Comparison of ENCODE assay signal across 17 cellular contexts in genomic region chr6:32937230-32937633, GRCh38. TPM values are rescaled to one million over a fixed set of nuclear protein-coding genes. Genes with fewer than 3 reads are reported as not detected.
DNase-seq lines count a peak whose midpoint lies in the region; ATAC-seq and TF ChIP-seq lines count a peak whose summit lies in the region.
"Had no signal": no experiment of that assay in that cellular context is flagged by ENCODE, and none has a peak within 500 bp of the region (broad histone marks: within the 10 kb centered on the region; RNA-seq: fewer than 3 reads in every experiment).

No MANE protein-coding gene starts in this region.

- ATAC-seq in natural killer cell (no peak), memory B cell (ENCODE audit: low read depth) (no peak), upper lobe of right lung (peak; percentile 55), GM21381 (IDR thresholded peaks at IDR 0.05; ENCODE audit: unreplicated experiment) (no peak)
- no peak for ATAC-seq in natural killer cell treated with Interleukin-12 subunit alpha and Interleukin-12 subunit beta and Interleukin-15 and Interleukin-18, amount 100 ng/mL, for 72 hours
- no peak for ATAC-seq in stimulated activated naive CD8-positive, alpha-beta T cell treated with anti-CD3 and anti-CD28 coated beads, Interleukin-15, Interleukin-2, amounts not matched to agents 100 U/mL and 50 U/mL, for 24 hours
- ATAC-seq: A549; body of pancreas; CD8-positive, alpha-beta T cell had no signal

- DNase-seq in natural killer cell (no peak), colonic mucosa (no peak), memory B cell (ENCODE audit: low spot score in 2 of 2) (no peak), upper lobe of right lung (no peak), NCI-H1105 treated with DMSO at 0.1 percent for 48 hours (lab: John Stamatoyannopoulos, UW) (no peak)
- DNase-seq in natural killer cell treated with Interleukin-12 subunit alpha and Interleukin-12 subunit beta and Interleukin-15 and Interleukin-18, amount 100 ng/mL, for 72 hours (ENCODE audit: low spot score) = no peak
- DNase-seq in stimulated activated naive CD8-positive, alpha-beta T cell treated with anti-CD3 and anti-CD28 coated beads, Interleukin-15, Interleukin-2, amounts not matched to agents 100 U/mL and 50 U/mL, for 24 hours = no peak
- DNase-seq: CD8-positive, alpha-beta T cell; GM23248; islet precursor cell; NCI-H2227 treated with DMSO at 0.1 percent for 48 hours; SHP77 had no signal

- H3K27me3 ChIP-seq in colonic mucosa = no peaks in the 10 kb centered on the region
- H3K27me3 ChIP-seq in upper lobe of right lung = no peaks in the 10 kb centered on the region
- H3K27me3 ChIP-seq: body of pancreas, pancreas had no signal

- no peak overlapping the region for H3K9ac ChIP-seq in colonic mucosa (ENCODE audit: low read depth in 2 of 2, low read length in 2 of 2)
- H3K9ac ChIP-seq: GM23248 had no signal

- H3K27me3 Mint-ChIP-seq in natural killer cell (ENCODE audit: low read depth in 2 of 2) = no peaks in the 10 kb centered on the region
- H3K27me3 Mint-ChIP-seq in natural killer cell treated with Interleukin-12 subunit alpha and Interleukin-12 subunit beta and Interleukin-15 and Interleukin-18, amount 100 ng/mL, for 72 hours = no peaks in the 10 kb centered on the region
- H3K27me3 Mint-ChIP-seq in memory B cell = no peaks in the 10 kb centered on the region
- H3K27me3 Mint-ChIP-seq: activated naive CD4-positive, alpha-beta T cell treated with anti-CD3 and anti-CD28 coated beads, Interleukin-2, amount 50 U/mL, for 24 hours had no signal

- no peaks in the 10 kb centered on the region for H3K9me3 Mint-ChIP-seq in natural killer cell
- no peaks in the 10 kb centered on the region for H3K9me3 Mint-ChIP-seq in natural killer cell treated with Interleukin-12 subunit alpha and Interleukin-12 subunit beta and Interleukin-15 and Interleukin-18, amount 100 ng/mL, for 72 hours
- H3K9me3 Mint-ChIP-seq in memory B cell = no peaks in the 10 kb centered on the region
- H3K9me3 Mint-ChIP-seq: activated naive CD4-positive, alpha-beta T cell treated with anti-CD3 and anti-CD28 coated beads, Interleukin-2, amount 50 U/mL, for 24 hours; CD8-positive, alpha-beta T cell had no signal

- H3K4me3 Mint-ChIP-seq in natural killer cell (peak overlapping the region; percentile 0), memory B cell (peak overlapping the region; percentile 96)
- H3K4me3 Mint-ChIP-seq in natural killer cell treated with Interleukin-12 subunit alpha and Interleukin-12 subunit beta and Interleukin-15 and Interleukin-18, amount 100 ng/mL, for 72 hours = no peak overlapping the region
- H3K4me3 Mint-ChIP-seq: activated naive CD4-positive, alpha-beta T cell treated with anti-CD3 and anti-CD28 coated beads, Interleukin-2, amount 50 U/mL, for 24 hours; CD8-positive, alpha-beta T cell had no signal

- no peak overlapping the region for H3K4me3 ChIP-seq in colonic mucosa
- H3K4me3 ChIP-seq in upper lobe of right lung = no peak overlapping the region
- H3K4me3 ChIP-seq: A549, body of pancreas, GM23248, pancreas had no signal

- TF ChIP-seq CTCF in natural killer cell (IDR thresholded peaks at IDR 0.05) (no peak), colonic mucosa (IDR thresholded peaks at IDR 0.05) (no peak), upper lobe of right lung (IDR thresholded peaks at IDR 0.05) (no peak)

- H3K4me1 ChIP-seq in colonic mucosa (no peaks in the 10 kb centered on the region), upper lobe of right lung (peaks cover 19% of the 10 kb centered on the region)
- H3K4me1 ChIP-seq: A549 had no signal

- H3K9me3 ChIP-seq in colonic mucosa = no peaks in the 10 kb centered on the region
- no peaks in the 10 kb centered on the region for H3K9me3 ChIP-seq in upper lobe of right lung
- H3K9me3 ChIP-seq: A549, body of pancreas, pancreas had no signal

- H3K36me3 Mint-ChIP-seq in natural killer cell (no peaks in the 10 kb centered on the region), memory B cell (peaks cover 42% of the 10 kb centered on the region)
- no peaks in the 10 kb centered on the region for H3K36me3 Mint-ChIP-seq in natural killer cell treated with Interleukin-12 subunit alpha and Interleukin-12 subunit beta and Interleukin-15 and Interleukin-18, amount 100 ng/mL, for 72 hours

- intact Hi-C loops in natural killer cell (cut with micrococcal nuclease) (no loop called here), colonic mucosa (cut with DNase I) (no loop called here), upper lobe of right lung (cut with DNase I) (loop anchor here (5.0 kb wide), 1 partner anchor 40 kb away; no protein-coding TSS in a partner anchor)

- H3K36me3 ChIP-seq in colonic mucosa (no peaks in the 10 kb centered on the region), upper lobe of right lung (peaks cover 11% of the 10 kb centered on the region)
- H3K36me3 ChIP-seq: pancreas had no signal

- H3K27ac ChIP-seq in colonic mucosa (peak overlapping the region; percentile 17), upper lobe of right lung (peak overlapping the region; percentile 60)
- H3K27ac ChIP-seq: A549, GM23248 had no signal

- H3K27ac Mint-ChIP-seq in natural killer cell (no peak overlapping the region), memory B cell (peak overlapping the region; percentile 84)
- H3K27ac Mint-ChIP-seq in natural killer cell treated with Interleukin-12 subunit alpha and Interleukin-12 subunit beta and Interleukin-15 and Interleukin-18, amount 100 ng/mL, for 72 hours = no peak overlapping the region
- H3K27ac Mint-ChIP-seq: activated naive CD4-positive, alpha-beta T cell treated with anti-CD3 and anti-CD28 coated beads, Interleukin-2, amount 50 U/mL, for 24 hours; CD8-positive, alpha-beta T cell had no signal

- H3K4me1 Mint-ChIP-seq in natural killer cell (peaks cover 24 to 25% of the 10 kb centered on the region in 2 donors), memory B cell (peaks cover 60% of the 10 kb centered on the region)
- H3K4me1 Mint-ChIP-seq in natural killer cell treated with Interleukin-12 subunit alpha and Interleukin-12 subunit beta and Interleukin-15 and Interleukin-18, amount 100 ng/mL, for 72 hours (ENCODE audit: low read depth in 2 of 2) = peaks cover 28 to 37% of the 10 kb centered on the region in 2 donors

RNA-seq across cellular contexts. Expression of gene HLA-DMB, which starts 3.6 kb away (rescaled TPM):
- total RNA-seq in natural killer cell (10 to 100 TPM; 19.5 to 28.1 (median 23.0) TPM), colonic mucosa (10 to 100 TPM in 1 of 2 donors, 1 to 10 TPM in 1; 6.7 to 28.8 TPM), upper lobe of right lung (140 TPM)
- 10 to 100 TPM in 1 of 2 donors, 1 to 10 TPM in 1; 2.7 to 17.8 TPM for total RNA-seq in natural killer cell treated with Interleukin-12 subunit alpha and Interleukin-12 subunit beta and Interleukin-15 and Interleukin-18, amount 100 ng/mL, for 72 hours
- total RNA-seq: GM23248 had no signal

RNA-seq across cellular contexts. Expression of gene HLA-DMA, which starts 15.7 kb away (rescaled TPM):
- 10 to 100 TPM; 39.2 to 57.5 (median 48.1) TPM for total RNA-seq in natural killer cell
- total RNA-seq in natural killer cell treated with Interleukin-12 subunit alpha and Interleukin-12 subunit beta and Interleukin-15 and Interleukin-18, amount 100 ng/mL, for 72 hours = 10 to 100 TPM; 16.9 to 73.0 TPM
- total RNA-seq in colonic mucosa = 10 to 100 TPM; 14.5 to 26.1 TPM
- total RNA-seq in upper lobe of right lung = 197 TPM

RNA-seq across cellular contexts. Expression of gene BRD2, which starts 31.2 kb away (rescaled TPM):
- 100 to 1,000 TPM; 653 to 886 (median 714) TPM for total RNA-seq in natural killer cell
- total RNA-seq in natural killer cell treated with Interleukin-12 subunit alpha and Interleukin-12 subunit beta and Interleukin-15 and Interleukin-18, amount 100 ng/mL, for 72 hours = 100 to 1,000 TPM; 347 to 352 TPM
- total RNA-seq in colonic mucosa = 100 to 1,000 TPM; 149 to 167 TPM
- total RNA-seq in upper lobe of right lung = 155 TPM
